In genomic region chr7:27184342-27185012, GRCh38 we compare ENCODE assay signal across 8 cellular contexts. TPM values are rescaled to one million over a fixed set of nuclear protein-coding genes. Genes with fewer than 3 reads are reported as not detected.
DNase-seq lines count a peak whose midpoint lies in the region; ATAC-seq and TF ChIP-seq lines count a peak whose summit lies in the region.

No MANE protein-coding gene starts in this region.

- no peak overlapping the region for H3K27ac ChIP-seq in breast epithelium
- no peak overlapping the region for H3K27ac ChIP-seq in substantia nigra (ENCODE audit: low read depth, low read length, poor library complexity, severe bottlenecking)

- TF ChIP-seq CTCF in breast epithelium (IDR thresholded peaks at IDR 0.05) (no peak), mucosa of descending colon (IDR thresholded peaks at IDR 0.05) (no peak)

- TF ChIP-seq POLR2A in breast epithelium (IDR thresholded peaks at IDR 0.05): no peak

- H3K36me3 ChIP-seq in breast epithelium (no peaks in the 10 kb centered on the region), mucosa of descending colon (ENCODE audit: low read depth) (no peaks in the 10 kb centered on the region)

- peaks cover 24 to 97% of the 10 kb centered on the region in 2 donors for H3K27me3 ChIP-seq in breast epithelium

- H3K9me3 ChIP-seq in breast epithelium (no peaks in the 10 kb centered on the region), mucosa of descending colon (no peaks in the 10 kb centered on the region)

- intact Hi-C loops in breast epithelium (cut with DNase I; ENCODE audit: low total_unique reads) (no loop called here), mucosa of descending colon (cut with DNase I, micrococcal nuclease) (no loop called here)

- ATAC-seq in mucosa of descending colon (peak; percentile 28), HG02610 (IDR thresholded peaks at IDR 0.05; ENCODE audit: unreplicated experiment) (no peak), HG03159 (IDR thresholded peaks at IDR 0.05; ENCODE audit: unreplicated experiment) (no peak)

- DNase-seq in GM04504 (ENCODE audit: low read depth) (peak; percentile 8), NCI-H510A (lab: John Stamatoyannopoulos, UW) (peak; percentile 24), breast epithelium (ENCODE audit: low spot score in 2 of 2) (peak in 1 of 2 donors; percentile 51), mucosa of descending colon (peak; percentile 73 to 81 (median 76)), SHP77 (lab: John Stamatoyannopoulos, UW) (no peak), substantia nigra (lab: John Stamatoyannopoulos, UW) (no peak)

- peaks cover 0 to 15% of the 10 kb centered on the region in 2 donors for H3K4me1 ChIP-seq in breast epithelium
- H3K4me1 ChIP-seq in mucosa of descending colon (ENCODE audit: low read depth): peaks cover 40% of the 10 kb centered on the region

- H3K4me3 ChIP-seq in breast epithelium (peak overlapping the region; percentile 39 to 69 (median 55)), mucosa of descending colon (peak overlapping the region; percentile 50)

RNA-seq across cellular contexts. Expression of gene HOXA11, which starts 0.6 kb away (rescaled TPM):
- 1 to 10 TPM in 1 of 3 donors, not detected in 2; 1.9 TPM for total RNA-seq in breast epithelium
- total RNA-seq in mucosa of descending colon: 10 to 100 TPM in 1 of 3 donors, 1 to 10 TPM in 2; 3.2 to 27.2 (median 5.4) TPM

RNA-seq across cellular contexts. Expression of gene HOXA10, which starts 10.4 kb away (rescaled TPM):
- total RNA-seq in breast epithelium (10 to 100 TPM in 1 of 3 donors, 1 to 10 TPM in 2; 2.3 to 21.1 (median 5.2) TPM), mucosa of descending colon (10 to 100 TPM; 25.0 to 56.9 (median 25.8) TPM)

RNA-seq across cellular contexts. Expression of gene HOXA13, which starts 15.4 kb away (rescaled TPM):
- under 1 TPM in 2 of 3 donors, not detected in 1; 0.16 to 0.33 TPM for total RNA-seq in breast epithelium
- 10 to 100 TPM; 28.0 to 54.3 (median 42.2) TPM for total RNA-seq in mucosa of descending colon

RNA-seq across cellular contexts. Expression of gene HOXA9, which starts 19.1 kb away (rescaled TPM):
- total RNA-seq in breast epithelium (10 to 100 TPM in 1 of 3 donors, 1 to 10 TPM in 2; 7.5 to 18.4 (median 9.0) TPM), mucosa of descending colon (10 to 100 TPM; 22.0 to 27.9 (median 25.0) TPM)

RNA-seq across cellular contexts. Expression of gene HOXA7, which starts 28.0 kb away (rescaled TPM):
- 1 to 10 TPM; 4.6 to 8.8 (median 6.2) TPM for total RNA-seq in breast epithelium
- total RNA-seq in mucosa of descending colon: 10 to 100 TPM; 17.1 to 29.8 (median 27.9) TPM

Comparison
In these comparisons a context has a peak if more than half of its experiments do, and no peak if none do; other contexts are left out.
1. DNase-seq: peak in GM04504 (single experiment), NCI-H510A (single experiment) and mucosa of descending colon (3 of 3); none in SHP77 (0 of 2) and substantia nigra (0 of 49).
2. RNA of gene HOXA13, which starts 15.4 kb away (total RNA-seq): 28.0 to 54.3 TPM in mucosa of descending colon; 0.16 to 0.33 TPM in breast epithelium; every median in the first group is over 10 times any median in the second.